ENCODE assay signal across 8 cellular contexts in the genomic region with DNA sequence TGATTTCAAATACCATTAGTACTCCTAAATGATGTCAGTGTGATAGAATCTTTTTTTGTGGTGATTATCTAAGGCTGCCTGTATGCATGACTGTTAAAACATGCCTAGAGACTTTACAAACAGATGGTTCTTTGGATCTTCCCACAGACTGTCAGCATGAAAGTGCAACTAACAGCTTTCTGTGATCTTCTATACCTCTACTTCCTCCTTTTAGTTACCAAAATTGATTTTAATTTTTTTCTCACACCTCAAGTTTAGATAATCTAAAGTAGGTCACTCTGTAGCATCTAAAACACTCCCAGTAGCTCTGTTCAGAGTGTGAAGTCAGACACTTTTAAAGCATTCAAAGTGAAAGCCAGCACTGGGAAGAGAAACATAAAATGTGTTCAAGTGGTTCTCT.
DNase-seq lines count a peak whose midpoint lies in the region; ATAC-seq and TF ChIP-seq lines count a peak whose summit lies in the region.

No MANE protein-coding gene starts in this region.

- no peak for TF ChIP-seq CTCF in fibroblast of villous mesenchyme (IDR thresholded peaks at IDR 0.05; ENCODE audit: insufficient read depth, low read depth, low read length)
- TF ChIP-seq CTCF in dorsolateral prefrontal cortex (IDR thresholded peaks at IDR 0.05 in 54 of 56, conservative IDR thresholded peaks at IDR 0.05 in 2 of 56; ENCODE audit: low read depth in 1 of 56, partially characterized antibody in 56 of 56) = no peak

- H3K27me3 ChIP-seq in MG63 (no peaks in the 10 kb centered on the region), dorsolateral prefrontal cortex (no peaks in the 10 kb centered on the region)

- peak overlapping the region in 8 of 59 donors; percentile 3 to 43 (median 28) for H3K27ac ChIP-seq in dorsolateral prefrontal cortex

- intact Hi-C loops in dorsolateral prefrontal cortex (cut with DNase I) = no loop called here

- DNase-seq in LHCN-M2 (ENCODE audit: low read depth) (peak; percentile 49), fibroblast of villous mesenchyme (ENCODE audit: low read depth) (peak; percentile 43), MG63 (no peak), RPMI8226 (no peak), SKM-1 (lab: John Stamatoyannopoulos, UW; ENCODE audit: unreplicated experiment) (no peak), dorsolateral prefrontal cortex (no peak)

- no peaks in the 10 kb centered on the region for H3K9me3 ChIP-seq in MG63

- ATAC-seq in GM18499 (IDR thresholded peaks at IDR 0.05; ENCODE audit: insufficient read depth, unreplicated experiment) (peak; percentile 97), GM21723 (IDR thresholded peaks at IDR 0.05; ENCODE audit: unreplicated experiment) (peak; percentile 96)

- H3K4me3 ChIP-seq in fibroblast of villous mesenchyme (ENCODE audit: low read depth, low read length) (no peak overlapping the region), MG63 (no peak overlapping the region), dorsolateral prefrontal cortex (peak overlapping the region in 1 of 59 donors; percentile 6)

- no peaks in the 10 kb centered on the region for H3K36me3 ChIP-seq in MG63

Comparison
In these comparisons a context has a peak if more than half of its experiments do, and no peak if none do; other contexts are left out.
1. DNase-seq: peak in LHCN-M2 (single experiment) and fibroblast of villous mesenchyme (single experiment); none in MG63 (single experiment), RPMI8226 (single experiment), SKM-1 (single experiment) and dorsolateral prefrontal cortex (0 of 10).